In the genomic region with DNA sequence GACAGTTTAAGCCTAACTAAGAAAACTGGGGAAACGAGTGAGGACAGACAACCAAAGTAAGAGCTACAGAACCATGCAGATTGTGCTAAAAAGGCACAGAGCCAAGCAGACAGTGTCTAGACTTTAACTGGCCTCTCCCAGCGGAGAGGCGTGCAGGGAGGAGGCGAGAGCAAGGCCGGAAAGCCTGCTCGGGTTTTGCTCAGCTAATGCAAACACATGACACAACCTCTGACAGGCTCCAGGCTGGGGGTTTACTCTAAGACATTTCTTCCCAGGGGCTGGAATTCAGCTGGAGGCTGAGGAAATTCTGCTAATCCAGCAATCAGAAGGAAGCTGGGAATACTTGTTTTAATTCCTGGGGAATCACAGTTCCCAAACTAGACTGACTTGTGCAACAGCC, we compare ENCODE assay signal across 9 cellular contexts. TPM values are rescaled to one million over a fixed set of nuclear protein-coding genes. Genes with fewer than 3 reads are reported as not detected.
A peak's percentile ranks its signal among the peaks of the same experiment; 100 is the strongest.
DNase-seq lines count a peak whose midpoint lies in the region; ATAC-seq, FAIRE-seq and TF ChIP-seq lines count a peak whose summit lies in the region.
"Had no signal": no experiment of that assay in that cellular context is flagged by ENCODE, and none has a peak within 500 bp of the region (broad histone marks: within the 10 kb centered on the region; RNA-seq: fewer than 3 reads in every experiment).

No MANE protein-coding gene starts in this region.

- WGBS in mesodermal cell (ENCODE audit: insufficient coverage in 2 of 2), 2 experiments = 58 to 69% methylated on average over 3 to 5 of the region's 6 CpGs
- 53 to 87% (median 74%) methylated on average over 6 of the region's 6 CpGs for WGBS in small intestine, 3 donors

- DNase-seq in fibroblast of mammary gland (ENCODE audit: low read depth) (peak; percentile 73), tibial artery (peak; percentile 60 to 91), NCI-H2029 treated with DMSO at 0.1 percent for 48 hours (lab: John Stamatoyannopoulos, UW) (no peak), small intestine (no peak), SK-N-DZ (ENCODE audit: low spot score) (no peak), DMS53 treated with DMSO at 0.1 percent for 48 hours (lab: John Stamatoyannopoulos, UW; ENCODE audit: unreplicated experiment) (no peak)
- DNase-seq: amniotic stem cell had no signal

- intact Hi-C loops in tibial artery (cut with DNase I; ENCODE audit: low total_unique reads) = no loop called here

- no peak for FAIRE-seq in small intestine (lab: Jason Lieb, UNC)

- no peak overlapping the region for H3K4me3 ChIP-seq in fibroblast of mammary gland (ENCODE audit: control insufficient read depth, low read depth, low read length)
- H3K4me3 ChIP-seq in mesodermal cell (ENCODE audit: extremely low read depth, insufficient read depth, low read length, poor library complexity, severe bottlenecking) = no peak overlapping the region
- no peak overlapping the region for H3K4me3 ChIP-seq in tibial artery
- H3K4me3 ChIP-seq in small intestine (ENCODE audit: low read depth in 1 of 2, low read length in 2 of 2) = no peak overlapping the region

- ATAC-seq in SK-N-SH treated with all-trans-retinoic acid at 6 μM for 48 hours = peak; percentile 27

- H3K4me1 ChIP-seq in mesodermal cell (ENCODE audit: control insufficient read depth, insufficient read depth, low read length, poor library complexity, severe bottlenecking) (peaks cover 64% of the 10 kb centered on the region), tibial artery (peaks cover 7 to 97% (median 80%) of the 10 kb centered on the region in 4 donors), small intestine (ENCODE audit: control insufficient read depth in 2 of 2, insufficient read depth in 1 of 2, low read depth in 1 of 2, low read length in 1 of 2) (no peaks in the 10 kb centered on the region)

- H3K9me3 ChIP-seq in mesodermal cell (ENCODE audit: control insufficient read depth, low read length) = no peaks in the 10 kb centered on the region
- H3K9me3 ChIP-seq in tibial artery = no peaks in the 10 kb centered on the region
- H3K9me3 ChIP-seq in small intestine (ENCODE audit: control insufficient read depth, low read depth) = no peaks in the 10 kb centered on the region

- H3K27me3 ChIP-seq in tibial artery (no peaks in the 10 kb centered on the region), small intestine (ENCODE audit: control insufficient read depth in 2 of 2, insufficient read depth in 2 of 2, low read length in 2 of 2) (no peaks in the 10 kb centered on the region)

- H3K36me3 ChIP-seq in mesodermal cell (ENCODE audit: control insufficient read depth, insufficient read depth, low read length) (peaks cover 77% of the 10 kb centered on the region), tibial artery (peaks cover 0 to 4% (median 0%) of the 10 kb centered on the region in 3 donors), small intestine (ENCODE audit: control insufficient read depth in 2 of 2, insufficient read depth in 2 of 2, low read length in 2 of 2) (no peaks in the 10 kb centered on the region)

- peak overlapping the region; percentile 85 for H3K27ac ChIP-seq in mesodermal cell (ENCODE audit: low read depth, low read length, severe bottlenecking)
- H3K27ac ChIP-seq in tibial artery = peak overlapping the region; percentile 60 to 95
- H3K27ac ChIP-seq in small intestine (ENCODE audit: low read depth in 1 of 2, low read length in 1 of 2) = peak overlapping the region in 1 of 2 donors; percentile 27

- TF ChIP-seq CTCF in fibroblast of mammary gland (conservative IDR thresholded peaks at IDR 0.05; ENCODE audit: control insufficient read depth, insufficient read depth, low read depth, low read length) (no peak), tibial artery (IDR thresholded peaks at IDR 0.05) (no peak)

TF ChIP-seq in SK-N-SH treated with all-trans-retinoic acid at 6 μM for 48 hours, 23 proteins besides CTCF, POLR2A, EP300 and RAD21:
- TF ChIP-seq CSDC2 (CRISPR knock-in tag; IDR thresholded peaks at IDR 0.05) = no peak
- no peak for TF ChIP-seq BACH2 (CRISPR knock-in tag; IDR thresholded peaks at IDR 0.05; ENCODE audit: borderline replicate concordance)
- TF ChIP-seq, protein P1, sequence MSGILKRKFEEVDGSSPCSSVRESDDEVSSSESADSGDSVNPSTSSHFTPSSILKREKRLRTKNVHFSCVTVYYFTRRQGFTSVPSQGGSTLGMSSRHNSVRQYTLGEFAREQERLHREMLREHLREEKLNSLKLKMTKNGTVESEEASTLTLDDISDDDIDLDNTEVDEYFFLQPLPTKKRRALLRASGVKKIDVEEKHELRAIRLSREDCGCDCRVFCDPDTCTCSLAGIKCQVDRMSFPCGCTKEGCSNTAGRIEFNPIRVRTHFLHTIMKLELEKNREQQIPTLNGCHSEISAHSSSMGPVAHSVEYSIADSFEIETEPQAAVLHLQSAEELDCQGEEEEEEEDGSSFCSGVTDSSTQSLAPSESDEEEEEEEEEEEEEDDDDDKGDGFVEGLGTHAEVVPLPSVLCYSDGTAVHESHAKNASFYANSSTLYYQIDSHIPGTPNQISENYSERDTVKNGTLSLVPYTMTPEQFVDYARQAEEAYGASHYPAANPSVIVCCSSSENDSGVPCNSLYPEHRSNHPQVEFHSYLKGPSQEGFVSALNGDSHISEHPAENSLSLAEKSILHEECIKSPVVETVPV (CRISPR knock-in tag; IDR thresholded peaks at IDR 0.05) = no peak
- no peak for TF ChIP-seq GLIS3 (CRISPR knock-in tag; IDR thresholded peaks at IDR 0.05)
- TF ChIP-seq ZFP30 (CRISPR knock-in tag; IDR thresholded peaks at IDR 0.05) = no peak
- TF ChIP-seq ISL1 (CRISPR knock-in tag; IDR thresholded peaks at IDR 0.05) = no peak
- no peak for TF ChIP-seq ZNF565 (CRISPR knock-in tag; conservative IDR thresholded peaks at IDR 0.05; ENCODE audit: low read depth)
- no peak for TF ChIP-seq TCF4 (CRISPR knock-in tag; IDR thresholded peaks at IDR 0.05; ENCODE audit: borderline replicate concordance)
- no peak for TF ChIP-seq SNAI2 (CRISPR knock-in tag; IDR thresholded peaks at IDR 0.05)
- TF ChIP-seq, protein P2, sequence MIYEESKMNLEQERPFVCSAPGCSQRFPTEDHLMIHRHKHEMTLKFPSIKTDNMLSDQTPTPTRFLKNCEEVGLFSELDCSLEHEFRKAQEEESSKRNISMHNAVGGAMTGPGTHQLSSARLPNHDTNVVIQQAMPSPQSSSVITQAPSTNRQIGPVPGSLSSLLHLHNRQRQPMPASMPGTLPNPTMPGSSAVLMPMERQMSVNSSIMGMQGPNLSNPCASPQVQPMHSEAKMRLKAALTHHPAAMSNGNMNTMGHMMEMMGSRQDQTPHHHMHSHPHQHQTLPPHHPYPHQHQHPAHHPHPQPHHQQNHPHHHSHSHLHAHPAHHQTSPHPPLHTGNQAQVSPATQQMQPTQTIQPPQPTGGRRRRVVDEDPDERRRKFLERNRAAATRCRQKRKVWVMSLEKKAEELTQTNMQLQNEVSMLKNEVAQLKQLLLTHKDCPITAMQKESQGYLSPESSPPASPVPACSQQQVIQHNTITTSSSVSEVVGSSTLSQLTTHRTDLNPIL (CRISPR knock-in tag; IDR thresholded peaks at IDR 0.05; ENCODE audit: low read depth) = no peak
- no peak for TF ChIP-seq ZFP3 (CRISPR knock-in tag; IDR thresholded peaks at IDR 0.05)
- TF ChIP-seq, protein P3, sequence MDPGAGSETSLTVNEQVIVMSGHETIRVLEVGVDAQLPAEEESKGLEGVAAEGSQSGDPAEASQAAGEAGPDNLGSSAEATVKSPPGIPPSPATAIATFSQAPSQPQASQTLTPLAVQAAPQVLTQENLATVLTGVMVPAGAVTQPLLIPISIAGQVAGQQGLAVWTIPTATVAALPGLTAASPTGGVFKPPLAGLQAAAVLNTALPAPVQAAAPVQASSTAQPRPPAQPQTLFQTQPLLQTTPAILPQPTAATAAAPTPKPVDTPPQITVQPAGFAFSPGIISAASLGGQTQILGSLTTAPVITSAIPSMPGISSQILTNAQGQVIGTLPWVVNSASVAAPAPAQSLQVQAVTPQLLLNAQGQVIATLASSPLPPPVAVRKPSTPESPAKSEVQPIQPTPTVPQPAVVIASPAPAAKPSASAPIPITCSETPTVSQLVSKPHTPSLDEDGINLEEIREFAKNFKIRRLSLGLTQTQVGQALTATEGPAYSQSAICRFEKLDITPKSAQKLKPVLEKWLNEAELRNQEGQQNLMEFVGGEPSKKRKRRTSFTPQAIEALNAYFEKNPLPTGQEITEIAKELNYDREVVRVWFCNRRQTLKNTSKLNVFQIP (CRISPR knock-in tag; IDR thresholded peaks at IDR 0.05; ENCODE audit: borderline replicate concordance, low read depth) = no peak
- TF ChIP-seq OSR1 (CRISPR knock-in tag; IDR thresholded peaks at IDR 0.05) = no peak
- TF ChIP-seq, protein P4, sequence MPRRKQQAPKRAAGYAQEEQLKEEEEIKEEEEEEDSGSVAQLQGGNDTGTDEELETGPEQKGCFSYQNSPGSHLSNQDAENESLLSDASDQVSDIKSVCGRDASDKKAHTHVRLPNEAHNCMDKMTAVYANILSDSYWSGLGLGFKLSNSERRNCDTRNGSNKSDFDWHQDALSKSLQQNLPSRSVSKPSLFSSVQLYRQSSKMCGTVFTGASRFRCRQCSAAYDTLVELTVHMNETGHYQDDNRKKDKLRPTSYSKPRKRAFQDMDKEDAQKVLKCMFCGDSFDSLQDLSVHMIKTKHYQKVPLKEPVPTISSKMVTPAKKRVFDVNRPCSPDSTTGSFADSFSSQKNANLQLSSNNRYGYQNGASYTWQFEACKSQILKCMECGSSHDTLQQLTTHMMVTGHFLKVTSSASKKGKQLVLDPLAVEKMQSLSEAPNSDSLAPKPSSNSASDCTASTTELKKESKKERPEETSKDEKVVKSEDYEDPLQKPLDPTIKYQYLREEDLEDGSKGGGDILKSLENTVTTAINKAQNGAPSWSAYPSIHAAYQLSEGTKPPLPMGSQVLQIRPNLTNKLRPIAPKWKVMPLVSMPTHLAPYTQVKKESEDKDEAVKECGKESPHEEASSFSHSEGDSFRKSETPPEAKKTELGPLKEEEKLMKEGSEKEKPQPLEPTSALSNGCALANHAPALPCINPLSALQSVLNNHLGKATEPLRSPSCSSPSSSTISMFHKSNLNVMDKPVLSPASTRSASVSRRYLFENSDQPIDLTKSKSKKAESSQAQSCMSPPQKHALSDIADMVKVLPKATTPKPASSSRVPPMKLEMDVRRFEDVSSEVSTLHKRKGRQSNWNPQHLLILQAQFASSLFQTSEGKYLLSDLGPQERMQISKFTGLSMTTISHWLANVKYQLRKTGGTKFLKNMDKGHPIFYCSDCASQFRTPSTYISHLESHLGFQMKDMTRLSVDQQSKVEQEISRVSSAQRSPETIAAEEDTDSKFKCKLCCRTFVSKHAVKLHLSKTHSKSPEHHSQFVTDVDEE (CRISPR knock-in tag; IDR thresholded peaks at IDR 0.05) = no peak
- TF ChIP-seq RARB (CRISPR knock-in tag; IDR thresholded peaks at IDR 0.05) = no peak
- no peak for TF ChIP-seq PPARA (CRISPR knock-in tag; IDR thresholded peaks at IDR 0.05; ENCODE audit: borderline replicate concordance)
- no peak for TF ChIP-seq ZNF8 (CRISPR knock-in tag; IDR thresholded peaks at IDR 0.05)
- no peak for TF ChIP-seq ESRRG (CRISPR knock-in tag; IDR thresholded peaks at IDR 0.05)

RNA-seq across cellular contexts. Expression of a gene that starts 11.8 kb away (rescaled TPM):
- 649 TPM for polyA plus RNA-seq in mesodermal cell (2013, experiment 1 of 2)
- polyA plus RNA-seq in mesodermal cell (2013, experiment 2 of 2) = 512 TPM
- 10 to 100 TPM in 1 of 3 donors, 1 to 10 TPM in 2; 1.3 to 90.1 (median 2.7) TPM for polyA plus RNA-seq in small intestine
- polyA plus RNA-seq in SK-N-DZ (2014; cell fraction: cytosol; rRNA removed) = 32.4 and 33.0 TPM in 2 replicates
- polyA plus RNA-seq in SK-N-DZ (2014; cell fraction: nucleus; rRNA removed) = 16.3 and 20.3 TPM in 2 replicates

Comparison
In these comparisons a context has a peak if more than half of its experiments do, and no peak if none do; other contexts are left out.
1. DNase-seq: peak in fibroblast of mammary gland (single experiment) and tibial artery (2 of 2); none in NCI-H2029 treated with DMSO at 0.1 percent for 48 hours (single experiment), small intestine (single experiment), SK-N-DZ (single experiment) and DMS53 treated with DMSO at 0.1 percent for 48 hours (single experiment).